Comparison of ENCODE assay signal across 1 cellular context in genomic region chr7:130345106-130345505, GRCh38.
TF ChIP-seq lines count a peak whose summit lies in the region.

No MANE protein-coding gene starts in this region.

TF ChIP-seq in IMR-90, 13 proteins besides CTCF, POLR2A, EP300 and RAD21:
- TF ChIP-seq BHLHE40 (IDR thresholded peaks at IDR 0.05; ENCODE audit: low read depth, low read length) (no peak), CHD1 (IDR thresholded peaks at IDR 0.05; ENCODE audit: low read depth, low read length) (no peak), USF2 (IDR thresholded peaks at IDR 0.05; ENCODE audit: low read depth, low read length) (no peak), MXI1 (IDR thresholded peaks at IDR 0.05; ENCODE audit: borderline replicate concordance, low read depth, low read length) (no peak), MAFK (IDR thresholded peaks at IDR 0.05; ENCODE audit: low read depth, low read length) (no peak), RCOR1 (IDR thresholded peaks at IDR 0.05; ENCODE audit: insufficient replicate concordance, low read length) (no peak), RFX5 (IDR thresholded peaks at IDR 0.05; ENCODE audit: low read depth, low read length) (no peak), MAZ (IDR thresholded peaks at IDR 0.05; ENCODE audit: borderline replicate concordance, low read depth, low read length) (no peak), FOS (IDR thresholded peaks at IDR 0.05; ENCODE audit: low read depth, low read length) (no peak), ELK1 (IDR thresholded peaks at IDR 0.05; ENCODE audit: borderline replicate concordance, low read depth, low read length) (no peak), SMC3 (IDR thresholded peaks at IDR 0.05; ENCODE audit: low read depth, low read length) (no peak), NFE2L2 (IDR thresholded peaks at IDR 0.05; ENCODE audit: low read depth, low read length) (no peak), CEBPB (IDR thresholded peaks at IDR 0.05; ENCODE audit: low read depth, low read length) (no peak)
TF ChIP-seq in IMR-90: peak in this region for 0.
